15 cellular contexts compared by ENCODE assay signal in genomic region chr15:40449275-40449674, GRCh38. TPM values are rescaled to one million over a fixed set of nuclear protein-coding genes. Genes with fewer than 3 reads are reported as not detected.
DNase-seq lines count a peak whose midpoint lies in the region; ATAC-seq and TF ChIP-seq lines count a peak whose summit lies in the region.
"Had no signal": no experiment of that assay in that cellular context is flagged by ENCODE, and none has a peak within 500 bp of the region (broad histone marks: within the 10 kb centered on the region; RNA-seq: fewer than 3 reads in every experiment).

No MANE protein-coding gene starts in this region.

- peak overlapping the region; percentile 3 for H3K4me3 Mint-ChIP-seq in CD4-positive, alpha-beta T cell
- H3K4me3 Mint-ChIP-seq: activated B cell treated with CpG ODN at 0.5 μM for 24 hours had no signal

- no peak for DNase-seq in CD4-positive, alpha-beta T cell
- DNase-seq in amniotic epithelial cell (ENCODE audit: low read depth) (peak; percentile 63), kidney tubule cell (ENCODE audit: low spot score) (peak; percentile 63), HPDE6-E6E7 (ENCODE audit: extremely low spot score) (no peak), H4 (ENCODE audit: low spot score) (no peak), sigmoid colon (no peak)
- DNase-seq: activated B cell treated with CpG ODN at 0.5 μM for 24 hours, heart left ventricle, NCI-H2227 treated with DMSO at 0.1 percent for 48 hours had no signal

- POLR2A ChIA-PET in CD4-positive, alpha-beta T cell (lab: Charles Lee): interaction anchor here (0.7 to 2.3 kb wide), 4 partner anchors 18 to 746 kb away, joined by 3 to 6 read pairs (median 4); partner anchors contain the start of gene RPUSD2
- POLR2A ChIA-PET in HEK293 (lab: Yijun Ruan, JAX): no interaction called here

- H3K4me1 ChIP-seq in HEK293 (ENCODE audit: control insufficient read depth, insufficient read depth, low read length) (peaks cover 12% of the 10 kb centered on the region), sigmoid colon (peaks cover 0 to 25% (median 19%) of the 10 kb centered on the region in 4 donors)

- intact Hi-C loops in CD4-positive, alpha-beta T cell (cut with DNase I, micrococcal nuclease): loop anchor here in 1 of 2 experiments (10.0 kb wide), 1 partner anchor 146 kb away; the partner anchor contains the start of gene KNL1
- intact Hi-C loops in sigmoid colon (cut with DNase I): no loop called here

- TF ChIP-seq POLR2A in sigmoid colon (IDR thresholded peaks at IDR 0.05): no peak

- ATAC-seq in CD4-positive, alpha-beta T cell (ENCODE audit: poor library complexity): no peak
- no peak for ATAC-seq in GM21447 (IDR thresholded peaks at IDR 0.05; ENCODE audit: unreplicated experiment)
- ATAC-seq: GM12878, heart left ventricle had no signal

- H3K4me1 Mint-ChIP-seq in CD4-positive, alpha-beta T cell (ENCODE audit: low read depth): peaks cover 79% of the 10 kb centered on the region

- no peaks in the 10 kb centered on the region for H3K9me3 Mint-ChIP-seq in CD4-positive, alpha-beta T cell
- H3K9me3 Mint-ChIP-seq: activated B cell treated with CpG ODN at 0.5 μM for 24 hours had no signal

- H3K36me3 ChIP-seq in HEK293 (ENCODE audit: control insufficient read depth in 2 of 2, insufficient read depth in 1 of 2, low read length in 2 of 2) (no peaks in the 10 kb centered on the region), sigmoid colon (no peaks in the 10 kb centered on the region)
- H3K36me3 ChIP-seq: breast epithelium, prostate gland, suprapubic skin had no signal

- no peak overlapping the region for H3K4me3 ChIP-seq in HEK293 (ENCODE audit: low read depth, low read length)
- no peak overlapping the region for H3K4me3 ChIP-seq in sigmoid colon
- H3K4me3 ChIP-seq: breast epithelium, GM12878, heart left ventricle, prostate gland, suprapubic skin had no signal

- no peaks in the 10 kb centered on the region for H3K27me3 Mint-ChIP-seq in CD4-positive, alpha-beta T cell
- H3K27me3 Mint-ChIP-seq: activated B cell treated with CpG ODN at 0.5 μM for 24 hours had no signal

- no peaks in the 10 kb centered on the region for H3K27me3 ChIP-seq in CD4-positive, alpha-beta T cell (ENCODE audit: control insufficient read depth, insufficient read depth, low read length)
- H3K27me3 ChIP-seq in sigmoid colon: no peaks in the 10 kb centered on the region
- H3K27me3 ChIP-seq: breast epithelium, heart left ventricle, suprapubic skin had no signal

- TF ChIP-seq CTCF in CD4-positive, alpha-beta T cell (IDR thresholded peaks at IDR 0.05): no peak
- TF ChIP-seq CTCF in HEK293 (tag by site-specific recombination; IDR thresholded peaks at IDR 0.05) (no peak), sigmoid colon (IDR thresholded peaks at IDR 0.05) (no peak)

- no peak for TF ChIP-seq EP300 in sigmoid colon (IDR thresholded peaks at IDR 0.05)

- H3K36me3 Mint-ChIP-seq in CD4-positive, alpha-beta T cell (ENCODE audit: low read depth): no peaks in the 10 kb centered on the region

- no peak overlapping the region for H3K27ac ChIP-seq in CD4-positive, alpha-beta T cell (ENCODE audit: low read depth, low read length)
- no peak overlapping the region for H3K27ac ChIP-seq in HEK293 (ENCODE audit: extremely low read depth, low read depth, low read length)
- no peak overlapping the region for H3K27ac ChIP-seq in sigmoid colon
- H3K27ac ChIP-seq: breast epithelium, heart left ventricle, prostate gland, suprapubic skin had no signal

- CTCF ChIA-PET in CD4-positive, alpha-beta T cell (lab: Charles Lee): interaction anchor here (1.0 kb wide), 1 partner anchor 21 kb away, joined by 3 read pairs; the partner anchor contains the start of gene CHST14
- CTCF ChIA-PET in HEK293 (lab: Yijun Ruan, JAX): interaction anchor here (0.6 to 1.1 kb wide), 3 partner anchors 9 to 69 kb away, joined by 3 to 4 read pairs (median 3); partner anchors contain the start of gene BAHD1

- no peaks in the 10 kb centered on the region for H3K9me3 ChIP-seq in CD4-positive, alpha-beta T cell (ENCODE audit: control insufficient read depth, low read length)
- H3K9me3 ChIP-seq in HEK293 (ENCODE audit: control insufficient read depth, insufficient read depth, low read depth, low read length) (no peaks in the 10 kb centered on the region), sigmoid colon (no peaks in the 10 kb centered on the region)
- H3K9me3 ChIP-seq: breast epithelium, heart left ventricle, prostate gland, suprapubic skin had no signal

- H3K27ac Mint-ChIP-seq in CD4-positive, alpha-beta T cell: peak overlapping the region; percentile 31
- H3K27ac Mint-ChIP-seq: activated B cell treated with CpG ODN at 0.5 μM for 24 hours had no signal

TF ChIP-seq in HEK293, 187 proteins besides CTCF, POLR2A, EP300 and RAD21 (continues in another document):
- TF ChIP-seq REPIN1 (tag by site-specific recombination; IDR thresholded peaks at IDR 0.05; ENCODE audit: low read depth) (no peak), OSR2 (tag by site-specific recombination; IDR thresholded peaks at IDR 0.05) (no peak), ZNF660 (tag by site-specific recombination; IDR thresholded peaks at IDR 0.05) (no peak), ZNF394 (tag by site-specific recombination; IDR thresholded peaks at IDR 0.05; ENCODE audit: borderline replicate concordance) (peak; percentile 22; the same call in 1 of the 2 replicates), SETDB1 (IDR thresholded peaks at IDR 0.05; ENCODE audit: insufficient read length, low read length) (no peak), ZNF239 (tag by site-specific recombination; IDR thresholded peaks at IDR 0.05) (no peak), ZNF529 (tag by site-specific recombination; IDR thresholded peaks at IDR 0.05; ENCODE audit: insufficient replicate concordance) (no peak), ZNF626 (tag by site-specific recombination; IDR thresholded peaks at IDR 0.05) (no peak), MEIS1 (CRISPR knock-in tag; IDR thresholded peaks at IDR 0.05; ENCODE audit: borderline replicate concordance) (no peak), ZSCAN23 (tag by site-specific recombination; IDR thresholded peaks at IDR 0.05) (no peak), ZNF214 (tag by site-specific recombination; IDR thresholded peaks at IDR 0.05; ENCODE audit: borderline replicate concordance) (no peak), SALL2 (tag by site-specific recombination; IDR thresholded peaks at IDR 0.05; ENCODE audit: borderline replicate concordance) (no peak), ZNF157 (tag by site-specific recombination; IDR thresholded peaks at IDR 0.05) (no peak), PRDM1 (tag by site-specific recombination; IDR thresholded peaks at IDR 0.05) (peak; percentile 61), GLIS1 (tag by site-specific recombination; IDR thresholded peaks at IDR 0.05) (no peak), ZNF549 (tag by site-specific recombination; IDR thresholded peaks at IDR 0.05) (no peak), ZNF776 (tag by site-specific recombination; IDR thresholded peaks at IDR 0.05; ENCODE audit: borderline replicate concordance) (no peak), SP3 (tag by site-specific recombination; IDR thresholded peaks at IDR 0.05) (no peak), EGR2 (tag by site-specific recombination; IDR thresholded peaks at IDR 0.05; ENCODE audit: low read depth) (no peak), ZNF366 (tag by site-specific recombination; conservative IDR thresholded peaks at IDR 0.05) (0 out of 2 replicates have a peak, but pooled peaks have one; percentile 36), ZNF140 (tag by site-specific recombination; IDR thresholded peaks at IDR 0.05) (no peak), ZNF350 (tag by site-specific recombination; IDR thresholded peaks at IDR 0.05) (no peak), ZNF391 (tag by site-specific recombination; IDR thresholded peaks at IDR 0.05; ENCODE audit: borderline replicate concordance, low read depth) (no peak), SCRT2 (tag by site-specific recombination; IDR thresholded peaks at IDR 0.05) (no peak)
- TF ChIP-seq, protein P1, sequence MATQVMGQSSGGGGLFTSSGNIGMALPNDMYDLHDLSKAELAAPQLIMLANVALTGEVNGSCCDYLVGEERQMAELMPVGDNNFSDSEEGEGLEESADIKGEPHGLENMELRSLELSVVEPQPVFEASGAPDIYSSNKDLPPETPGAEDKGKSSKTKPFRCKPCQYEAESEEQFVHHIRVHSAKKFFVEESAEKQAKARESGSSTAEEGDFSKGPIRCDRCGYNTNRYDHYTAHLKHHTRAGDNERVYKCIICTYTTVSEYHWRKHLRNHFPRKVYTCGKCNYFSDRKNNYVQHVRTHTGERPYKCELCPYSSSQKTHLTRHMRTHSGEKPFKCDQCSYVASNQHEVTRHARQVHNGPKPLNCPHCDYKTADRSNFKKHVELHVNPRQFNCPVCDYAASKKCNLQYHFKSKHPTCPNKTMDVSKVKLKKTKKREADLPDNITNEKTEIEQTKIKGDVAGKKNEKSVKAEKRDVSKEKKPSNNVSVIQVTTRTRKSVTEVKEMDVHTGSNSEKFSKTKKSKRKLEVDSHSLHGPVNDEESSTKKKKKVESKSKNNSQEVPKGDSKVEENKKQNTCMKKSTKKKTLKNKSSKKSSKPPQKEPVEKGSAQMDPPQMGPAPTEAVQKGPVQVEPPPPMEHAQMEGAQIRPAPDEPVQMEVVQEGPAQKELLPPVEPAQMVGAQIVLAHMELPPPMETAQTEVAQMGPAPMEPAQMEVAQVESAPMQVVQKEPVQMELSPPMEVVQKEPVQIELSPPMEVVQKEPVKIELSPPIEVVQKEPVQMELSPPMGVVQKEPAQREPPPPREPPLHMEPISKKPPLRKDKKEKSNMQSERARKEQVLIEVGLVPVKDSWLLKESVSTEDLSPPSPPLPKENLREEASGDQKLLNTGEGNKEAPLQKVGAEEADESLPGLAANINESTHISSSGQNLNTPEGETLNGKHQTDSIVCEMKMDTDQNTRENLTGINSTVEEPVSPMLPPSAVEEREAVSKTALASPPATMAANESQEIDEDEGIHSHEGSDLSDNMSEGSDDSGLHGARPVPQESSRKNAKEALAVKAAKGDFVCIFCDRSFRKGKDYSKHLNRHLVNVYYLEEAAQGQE (tag by site-specific recombination; IDR thresholded peaks at IDR 0.05): no peak

RNA-seq across cellular contexts. Expression of gene BAHD1, which starts 8.5 kb away (rescaled TPM):
- 10 to 100 TPM; 20.3 to 21.5 TPM for total RNA-seq in CD4-positive, alpha-beta T cell
- 5.3 and 6.0 TPM in 2 replicates for total RNA-seq in H4 (2014; rRNA removed; shearing (Covaris generic))
- 10 to 100 TPM in 1 of 4 donors, 1 to 10 TPM in 3; 7.7 to 16.3 (median 9.3) TPM for total RNA-seq in sigmoid colon
- polyA plus RNA-seq in sigmoid colon: 10 to 100 TPM in 2 of 3 donors, 1 to 10 TPM in 1; 9.6 to 20.2 (median 14.1) TPM

RNA-seq across cellular contexts. Expression of gene CHST14, which starts 21.5 kb away (rescaled TPM):
- 1 to 10 TPM; 4.6 to 5.1 TPM for total RNA-seq in CD4-positive, alpha-beta T cell
- 31.6 and 34.6 TPM in 2 replicates for total RNA-seq in H4 (2014; rRNA removed; shearing (Covaris generic))
- total RNA-seq in sigmoid colon: 10 to 100 TPM in 1 of 4 donors, 1 to 10 TPM in 3; 6.4 to 10.2 (median 7.4) TPM
- polyA plus RNA-seq in sigmoid colon: 1 to 10 TPM; 1.2 to 6.2 (median 1.2) TPM

RNA-seq across cellular contexts. Expression of gene IVD, which starts 43.7 kb away (rescaled TPM):
- total RNA-seq in CD4-positive, alpha-beta T cell: 10 to 100 TPM; 30.7 to 31.9 TPM
- 9.1 and 13.6 TPM in 2 replicates for total RNA-seq in H4 (2014; rRNA removed; shearing (Covaris generic))
- 10 to 100 TPM; 33.2 to 59.9 (median 55.4) TPM for total RNA-seq in sigmoid colon
- polyA plus RNA-seq in sigmoid colon: 10 to 100 TPM; 28.8 to 56.0 (median 33.1) TPM

Comparison
In these comparisons a context has a peak if more than half of its experiments do, and no peak if none do; other contexts are left out.
1. DNase-seq: peak in amniotic epithelial cell (single experiment) and kidney tubule cell (single experiment); none in CD4-positive, alpha-beta T cell (0 of 10), HPDE6-E6E7 (single experiment), H4 (single experiment) and sigmoid colon (single experiment).